24 cellular contexts compared by ENCODE assay signal in genomic region chr19:43749152-43749551, GRCh38. TPM values are rescaled to one million over a fixed set of nuclear protein-coding genes. Genes with fewer than 3 reads are reported as not detected.
A peak's percentile ranks its signal among the peaks of the same experiment; 100 is the strongest.
DNase-seq lines count a peak whose midpoint lies in the region; ATAC-seq and TF ChIP-seq lines count a peak whose summit lies in the region.
"Had no signal": no experiment of that assay in that cellular context is flagged by ENCODE, and none has a peak within 500 bp of the region (broad histone marks: within the 10 kb centered on the region; RNA-seq: fewer than 3 reads in every experiment).

No MANE protein-coding gene starts in this region.

- no peak for ATAC-seq in activated naive CD8-positive, alpha-beta T cell treated with anti-CD3 and anti-CD28 coated beads, Interleukin-2, amount 50 U/mL, for 24 hours
- ATAC-seq: Panc1 had no signal

- peak overlapping the region; percentile 72 for H3K27ac Mint-ChIP-seq in activated naive CD4-positive, alpha-beta T cell treated with anti-CD3 and anti-CD28 coated beads for 36 hours
- no peak overlapping the region for H3K27ac Mint-ChIP-seq in activated naive CD4-positive, alpha-beta T cell treated with anti-CD3 and anti-CD28 coated beads, Interleukin-2, amount 10 ng/mL, durations not matched to agents 7 days and 5 days
- H3K27ac Mint-ChIP-seq in activated naive CD8-positive, alpha-beta T cell treated with anti-CD3 and anti-CD28 coated beads, Interleukin-2, amount 50 U/mL, for 24 hours, result peak overlapping the region; percentile 14
- no peak overlapping the region for H3K27ac Mint-ChIP-seq in T-helper 2 cell treated with Interferon-gamma antibody and Interleukin-4, amounts not matched to agents 5 μg/mL and 100 μg/mL, for 36 hours

- TF ChIP-seq CTCF in DOHH2 (IDR thresholded peaks at IDR 0.05; ENCODE audit: low read depth, low read length, poor library complexity, severe bottlenecking) (no peak), osteoblast (IDR thresholded peaks at IDR 0.05; ENCODE audit: extremely low read depth, low read depth, low read length) (no peak)

- H3K9me3 ChIP-seq in DOHH2 (ENCODE audit: control insufficient read depth, insufficient read depth, low read length) (no peaks in the 10 kb centered on the region), osteoblast (ENCODE audit: low read depth, low read length) (no peaks in the 10 kb centered on the region)

- H2AFZ ChIP-seq in osteoblast (ENCODE audit: low read length), result no peak overlapping the region

- no peak for DNase-seq in activated naive CD4-positive, alpha-beta T cell treated with anti-CD3 and anti-CD28 coated beads for 36 hours
- no peak for DNase-seq in activated naive CD4-positive, alpha-beta T cell treated with anti-CD3 and anti-CD28 coated beads, Interleukin-2, amount 10 ng/mL, durations not matched to agents 7 days and 5 days
- no peak for DNase-seq in activated naive CD8-positive, alpha-beta T cell treated with anti-CD3 and anti-CD28 coated beads, Interleukin-2, amount 50 U/mL, for 24 hours
- peak; percentile 22 for DNase-seq in osteoblast (ENCODE audit: insufficient read length, low spot score, missing footprints)
- no peak for DNase-seq in cerebellar nuclear complex (lab: John Stamatoyannopoulos, UW)
- no peak for DNase-seq in dermis blood vessel endothelial cell
- no peak for DNase-seq in T-helper 2 cell treated with Interferon-gamma antibody and Interleukin-4, amounts not matched to agents 5 μg/mL and 100 μg/mL, for 36 hours (ENCODE audit: low spot score)
- DNase-seq: activated gamma-delta T cell; dorsolateral prefrontal cortex; EL; head of caudate nucleus; mammary epithelial cell; NCI-H146; NCI-H524 treated with DMSO at 0.1 percent for 48 hours; NK-92 treated with Interleukin-12 subunit alpha and Interleukin-12 subunit beta, amount 100 ng/mL, for 24 hours; small intestine; stimulated activated CD4-positive, alpha-beta T cell treated with anti-CD3 and anti-CD28 coated beads, Interleukin-1b, Interleukin-23, amount 100 ng/mL, for 48 hours had no signal

- H3K4me3 ChIP-seq in DOHH2 (ENCODE audit: low read length) (peak overlapping the region; percentile 8; the same call in 1 of the 2 replicates), osteoblast (ENCODE audit: insufficient read depth, low read length) (no peak overlapping the region)
- H3K4me3 ChIP-seq: dorsolateral prefrontal cortex had no signal

- H3K27ac ChIP-seq in DOHH2 (ENCODE audit: low read depth, low read length) (peak overlapping the region; percentile 22; the same call in 1 of the 2 replicates), osteoblast (ENCODE audit: low read depth, low read length) (no peak overlapping the region)
- H3K27ac ChIP-seq: C4-2B, dorsolateral prefrontal cortex had no signal

- H3K4me2 ChIP-seq in DOHH2 (ENCODE audit: low read length), result peak overlapping the region; percentile 43
- H3K4me2 ChIP-seq in osteoblast (ENCODE audit: insufficient read depth, low read length), result no peak overlapping the region

- H3K79me2 ChIP-seq in DOHH2 (ENCODE audit: control insufficient read depth, low read length) (peaks cover 33% of the 10 kb centered on the region), osteoblast (ENCODE audit: insufficient read depth, low read length) (peaks cover 46% of the 10 kb centered on the region)

- peaks cover 55% of the 10 kb centered on the region for H3K36me3 Mint-ChIP-seq in activated naive CD4-positive, alpha-beta T cell treated with anti-CD3 and anti-CD28 coated beads for 36 hours (ENCODE audit: low read depth)
- H3K36me3 Mint-ChIP-seq in activated naive CD4-positive, alpha-beta T cell treated with anti-CD3 and anti-CD28 coated beads, Interleukin-2, amount 10 ng/mL, durations not matched to agents 7 days and 5 days, result peaks cover 64% of the 10 kb centered on the region
- peaks cover 53% of the 10 kb centered on the region for H3K36me3 Mint-ChIP-seq in activated naive CD8-positive, alpha-beta T cell treated with anti-CD3 and anti-CD28 coated beads, Interleukin-2, amount 50 U/mL, for 24 hours (ENCODE audit: low read depth)
- peaks cover 71% of the 10 kb centered on the region for H3K36me3 Mint-ChIP-seq in T-helper 2 cell treated with Interferon-gamma antibody and Interleukin-4, amounts not matched to agents 5 μg/mL and 100 μg/mL, for 36 hours (ENCODE audit: low read depth)

- intact Hi-C loops in activated naive CD4-positive, alpha-beta T cell treated with anti-CD3 and anti-CD28 coated beads for 36 hours (cut with micrococcal nuclease), result no loop called here

- peaks cover 52% of the 10 kb centered on the region for H3K4me1 Mint-ChIP-seq in activated naive CD4-positive, alpha-beta T cell treated with anti-CD3 and anti-CD28 coated beads for 36 hours (ENCODE audit: low read depth)
- peaks cover 36% of the 10 kb centered on the region for H3K4me1 Mint-ChIP-seq in activated naive CD4-positive, alpha-beta T cell treated with anti-CD3 and anti-CD28 coated beads, Interleukin-2, amount 10 ng/mL, durations not matched to agents 7 days and 5 days
- peaks cover 49% of the 10 kb centered on the region for H3K4me1 Mint-ChIP-seq in activated naive CD8-positive, alpha-beta T cell treated with anti-CD3 and anti-CD28 coated beads, Interleukin-2, amount 50 U/mL, for 24 hours
- peaks cover 18% of the 10 kb centered on the region for H3K4me1 Mint-ChIP-seq in T-helper 2 cell treated with Interferon-gamma antibody and Interleukin-4, amounts not matched to agents 5 μg/mL and 100 μg/mL, for 36 hours (ENCODE audit: low read depth)

- no peak overlapping the region for H3K4me3 Mint-ChIP-seq in activated naive CD4-positive, alpha-beta T cell treated with anti-CD3 and anti-CD28 coated beads for 36 hours
- no peak overlapping the region for H3K4me3 Mint-ChIP-seq in activated naive CD4-positive, alpha-beta T cell treated with anti-CD3 and anti-CD28 coated beads, Interleukin-2, amount 10 ng/mL, durations not matched to agents 7 days and 5 days
- no peak overlapping the region for H3K4me3 Mint-ChIP-seq in activated naive CD8-positive, alpha-beta T cell treated with anti-CD3 and anti-CD28 coated beads, Interleukin-2, amount 50 U/mL, for 24 hours
- no peak overlapping the region for H3K4me3 Mint-ChIP-seq in T-helper 2 cell treated with Interferon-gamma antibody and Interleukin-4, amounts not matched to agents 5 μg/mL and 100 μg/mL, for 36 hours

- no peaks in the 10 kb centered on the region for H3K9me3 Mint-ChIP-seq in activated naive CD4-positive, alpha-beta T cell treated with anti-CD3 and anti-CD28 coated beads for 36 hours
- H3K9me3 Mint-ChIP-seq in activated naive CD4-positive, alpha-beta T cell treated with anti-CD3 and anti-CD28 coated beads, Interleukin-2, amount 10 ng/mL, durations not matched to agents 7 days and 5 days, result no peaks in the 10 kb centered on the region
- H3K9me3 Mint-ChIP-seq in activated naive CD8-positive, alpha-beta T cell treated with anti-CD3 and anti-CD28 coated beads, Interleukin-2, amount 50 U/mL, for 24 hours, result no peaks in the 10 kb centered on the region
- H3K9me3 Mint-ChIP-seq in T-helper 2 cell treated with Interferon-gamma antibody and Interleukin-4, amounts not matched to agents 5 μg/mL and 100 μg/mL, for 36 hours, result no peaks in the 10 kb centered on the region

- H3K4me1 ChIP-seq in DOHH2 (ENCODE audit: control insufficient read depth, low read length) (peaks cover 62% of the 10 kb centered on the region), osteoblast (ENCODE audit: insufficient read depth, low read length) (peaks cover 27% of the 10 kb centered on the region)

- peaks cover 15% of the 10 kb centered on the region for H3F3A ChIP-seq in DOHH2 (ENCODE audit: control insufficient read depth, insufficient read depth)

- H3K36me3 ChIP-seq in DOHH2 (ENCODE audit: control insufficient read depth, low read length), result peaks cover 74% of the 10 kb centered on the region
- H3K36me3 ChIP-seq in osteoblast (ENCODE audit: insufficient read depth, low read length), result peaks cover 57% of the 10 kb centered on the region

- H3K27me3 ChIP-seq in DOHH2 (ENCODE audit: control insufficient read depth, low read length) (no peaks in the 10 kb centered on the region), osteoblast (ENCODE audit: insufficient read depth, low read length) (no peaks in the 10 kb centered on the region)
- H3K27me3 ChIP-seq: dorsolateral prefrontal cortex had no signal

- no peaks in the 10 kb centered on the region for H4K20me1 ChIP-seq in DOHH2 (ENCODE audit: control insufficient read depth, insufficient read depth, low read depth, low read length)
- H4K20me1 ChIP-seq in osteoblast (ENCODE audit: insufficient read depth, low read length), result peaks cover 12% of the 10 kb centered on the region

- H3K9me2 ChIP-seq in DOHH2 (replicated peaks; ENCODE audit: control insufficient read depth, low read length), result no peaks in the 10 kb centered on the region

- no peaks in the 10 kb centered on the region for H3K27me3 Mint-ChIP-seq in activated naive CD4-positive, alpha-beta T cell treated with anti-CD3 and anti-CD28 coated beads for 36 hours (ENCODE audit: low read depth)
- no peaks in the 10 kb centered on the region for H3K27me3 Mint-ChIP-seq in activated naive CD4-positive, alpha-beta T cell treated with anti-CD3 and anti-CD28 coated beads, Interleukin-2, amount 10 ng/mL, durations not matched to agents 7 days and 5 days
- H3K27me3 Mint-ChIP-seq in activated naive CD8-positive, alpha-beta T cell treated with anti-CD3 and anti-CD28 coated beads, Interleukin-2, amount 50 U/mL, for 24 hours, result no peaks in the 10 kb centered on the region
- H3K27me3 Mint-ChIP-seq in T-helper 2 cell treated with Interferon-gamma antibody and Interleukin-4, amounts not matched to agents 5 μg/mL and 100 μg/mL, for 36 hours (ENCODE audit: low read depth), result no peaks in the 10 kb centered on the region

- CTCF ChIA-PET in activated naive CD4-positive, alpha-beta T cell treated with anti-CD3 and anti-CD28 coated beads for 36 hours (lab: Charles Lee), result interaction anchor here (0.6 to 1.5 kb wide), 6 partner anchors 16 to 463 kb away, joined by 3 to 8 read pairs (median 4); partner anchors contain the start of gene ZNF227
- CTCF ChIA-PET in activated naive CD4-positive, alpha-beta T cell treated with anti-CD3 and anti-CD28 coated beads, Interleukin-2, amount 10 ng/mL, durations not matched to agents 7 days and 5 days (lab: Charles Lee), result interaction anchor here (1.5 kb wide), 1 partner anchor 17 kb away, joined by 4 read pairs; no protein-coding TSS in a partner anchor

RNA-seq across cellular contexts. Expression of gene SMG9, which starts 5.6 kb away (rescaled TPM):
- 100 to 1,000 TPM; 103 to 111 TPM for total RNA-seq in activated naive CD4-positive, alpha-beta T cell treated with anti-CD3 and anti-CD28 coated beads for 36 hours
- total RNA-seq in osteoblast (14.5 and 17.4 TPM in 2 replicates), dermis blood vessel endothelial cell (8.8 and 9.0 TPM in 2 replicates)

RNA-seq across cellular contexts. Expression of gene KCNN4, which starts 31.6 kb away (rescaled TPM):
- 10 to 100 TPM; 68.4 to 73.7 TPM for total RNA-seq in activated naive CD4-positive, alpha-beta T cell treated with anti-CD3 and anti-CD28 coated beads for 36 hours
- 6.5 and 7.2 TPM in 2 replicates for total RNA-seq in osteoblast
- total RNA-seq in dermis blood vessel endothelial cell, result 0.09 and 0.51 TPM in 2 replicates
- total RNA-seq: HT-29 had no signal

RNA-seq across cellular contexts. Expression of gene IRGC, which starts 33.3 kb away (rescaled TPM):
- not detected for total RNA-seq in activated naive CD4-positive, alpha-beta T cell treated with anti-CD3 and anti-CD28 coated beads for 36 hours
- total RNA-seq in osteoblast (not detected in 2 replicates), dermis blood vessel endothelial cell (not detected in 2 replicates)
- total RNA-seq: cardiac septum, dorsolateral prefrontal cortex, mammary epithelial cell, renal cortical epithelial cell, temporal lobe had no signal

RNA-seq across cellular contexts. Expression of gene LYPD5, which starts 53.1 kb away (rescaled TPM):
- total RNA-seq in activated naive CD4-positive, alpha-beta T cell treated with anti-CD3 and anti-CD28 coated beads for 36 hours, result 1 to 10 TPM; 1.3 to 2.0 TPM
- 0.29 and 0.72 TPM in 2 replicates for total RNA-seq in osteoblast
- 0.09 and 0.17 TPM in 2 replicates for total RNA-seq in dermis blood vessel endothelial cell

Comparison
In these comparisons a context has a peak if more than half of its experiments do, and no peak if none do; other contexts are left out.
1. H3K27ac Mint-ChIP-seq: peak in activated naive CD4-positive, alpha-beta T cell treated with anti-CD3 and anti-CD28 coated beads for 36 hours (single experiment) and activated naive CD8-positive, alpha-beta T cell treated with anti-CD3 and anti-CD28 coated beads, Interleukin-2, amount 50 U/mL, for 24 hours (single experiment); none in activated naive CD4-positive, alpha-beta T cell treated with anti-CD3 and anti-CD28 coated beads, Interleukin-2, amount 10 ng/mL, durations not matched to agents 7 days and 5 days (single experiment) and T-helper 2 cell treated with Interferon-gamma antibody and Interleukin-4, amounts not matched to agents 5 μg/mL and 100 μg/mL, for 36 hours (single experiment).